ENCODE assay signal across 21 cellular contexts in genomic region chr19:6135367-6135766, GRCh38. TPM values are rescaled to one million over a fixed set of nuclear protein-coding genes. Genes with fewer than 3 reads are reported as not detected.
A peak's percentile ranks its signal among the peaks of the same experiment; 100 is the strongest.
DNase-seq lines count a peak whose midpoint lies in the region; ATAC-seq and TF ChIP-seq lines count a peak whose summit lies in the region.
"Had no signal": no experiment of that assay in that cellular context is flagged by ENCODE, and none has a peak within 500 bp of the region (broad histone marks: within the 10 kb centered on the region; RNA-seq: fewer than 3 reads in every experiment).

A gene with protein sequence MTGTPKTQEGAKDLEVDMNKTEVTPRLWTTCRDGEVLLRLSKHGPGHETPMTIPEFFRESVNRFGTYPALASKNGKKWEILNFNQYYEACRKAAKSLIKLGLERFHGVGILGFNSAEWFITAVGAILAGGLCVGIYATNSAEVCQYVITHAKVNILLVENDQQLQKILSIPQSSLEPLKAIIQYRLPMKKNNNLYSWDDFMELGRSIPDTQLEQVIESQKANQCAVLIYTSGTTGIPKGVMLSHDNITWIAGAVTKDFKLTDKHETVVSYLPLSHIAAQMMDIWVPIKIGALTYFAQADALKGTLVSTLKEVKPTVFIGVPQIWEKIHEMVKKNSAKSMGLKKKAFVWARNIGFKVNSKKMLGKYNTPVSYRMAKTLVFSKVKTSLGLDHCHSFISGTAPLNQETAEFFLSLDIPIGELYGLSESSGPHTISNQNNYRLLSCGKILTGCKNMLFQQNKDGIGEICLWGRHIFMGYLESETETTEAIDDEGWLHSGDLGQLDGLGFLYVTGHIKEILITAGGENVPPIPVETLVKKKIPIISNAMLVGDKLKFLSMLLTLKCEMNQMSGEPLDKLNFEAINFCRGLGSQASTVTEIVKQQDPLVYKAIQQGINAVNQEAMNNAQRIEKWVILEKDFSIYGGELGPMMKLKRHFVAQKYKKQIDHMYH (plus strand): TSS chr19:6135667. CDS start chr19:6141544, 5,877 bp downstream.

- H3K9me3 ChIP-seq in HEK293 (ENCODE audit: control insufficient read depth, insufficient read depth, low read depth, low read length), result no peaks in the 10 kb centered on the region
- H3K9me3 ChIP-seq: A549 had no signal

- no peaks in the 10 kb centered on the region for H3K36me3 ChIP-seq in HEK293 (ENCODE audit: control insufficient read depth in 2 of 2, insufficient read depth in 1 of 2, low read length in 2 of 2)
- H3K36me3 ChIP-seq: BE2C; BLaER1 treated with 17β-estradiol and CSF1 and Interleukin-3, amounts not matched to agents 10 nM and 100 nM had no signal

- no peak within 1 kb of the TSS for H3K27ac ChIP-seq in HEK293 (ENCODE audit: extremely low read depth, low read depth, low read length)
- peak within 1 kb of the TSS; percentile 22; the same call in 1 of the 2 replicates for H3K27ac ChIP-seq in VCaP
- H3K27ac ChIP-seq: A549; BLaER1 treated with 17β-estradiol and CSF1 and Interleukin-3, amounts not matched to agents 10 nM and 100 nM had no signal

- TF ChIP-seq CTCF in HEK293 (tag by site-specific recombination; IDR thresholded peaks at IDR 0.05) (no peak), VCaP (conservative IDR thresholded peaks at IDR 0.05) (no peak)

- POLR2A ChIA-PET in HEK293 (lab: Yijun Ruan, JAX), result interaction anchor here (0.6 to 0.7 kb wide), 2 partner anchors 27 to 728 kb away, joined by 3 to 6 read pairs; no protein-coding TSS in a partner anchor

- H3K4me1 ChIP-seq in HEK293 (ENCODE audit: control insufficient read depth, insufficient read depth, low read length), result no peaks in the 10 kb centered on the region
- H3K4me1 ChIP-seq: A549, BE2C had no signal

- peak; percentile 42 for DNase-seq in posterior vena cava (ENCODE audit: low spot score)
- DNase-seq in NAMALWA (ENCODE audit: low spot score), result no peak
- DNase-seq in effector CD4-positive, alpha-beta T cell, result no peak
- DNase-seq: 8988T; ACHN; AML-193; BE2C; CD4-positive, alpha-beta T cell; CD8-positive, alpha-beta memory T cell; DMS 273 treated with DMSO at 0.1 percent for 48 hours; DMS79; EL; GDM1; H7; HCEC 1CT had no signal

- no peak for ATAC-seq in HG02759 (IDR thresholded peaks at IDR 0.05; ENCODE audit: unreplicated experiment)
- ATAC-seq: A549 had no signal

- intact Hi-C loops in posterior vena cava (cut with DNase I), result no loop called here

- CTCF ChIA-PET in HEK293 (lab: Yijun Ruan, JAX), result interaction anchor here (0.6 to 2.1 kb wide), 2 partner anchors 9 to 22 kb away, joined by 4 to 7 read pairs; no protein-coding TSS in a partner anchor

- no peak within 1 kb of the TSS for H3K4me3 ChIP-seq in HEK293 (ENCODE audit: low read depth, low read length)
- H3K4me3 ChIP-seq: A549; BLaER1 treated with 17β-estradiol and CSF1 and Interleukin-3, amounts not matched to agents 10 nM and 100 nM had no signal

TF ChIP-seq in HEK293, 187 proteins besides CTCF, POLR2A, EP300 and RAD21:
- TF ChIP-seq SCRT2 (tag by site-specific recombination; IDR thresholded peaks at IDR 0.05), result peak; percentile 58
- TF ChIP-seq ZNF37A (tag by site-specific recombination; IDR thresholded peaks at IDR 0.05), result no peak
- no peak for TF ChIP-seq ZNF510 (tag by site-specific recombination; IDR thresholded peaks at IDR 0.05; ENCODE audit: insufficient replicate concordance)

RNA-seq across cellular contexts. Expression of the gene that starts here (rescaled TPM):
- total RNA-seq in posterior vena cava, result not detected
- total RNA-seq: CD4-positive, alpha-beta T cell; CD8-positive, alpha-beta memory T cell; H1; H7 had no signal

Comparison
In these comparisons a context has a peak if more than half of its experiments do, and no peak if none do; other contexts are left out.
1. Peak in DNase-seq in posterior vena cava; RNA of the gene not detected or under 1 TPM.